27 cellular contexts compared by ENCODE assay signal in the genomic region with DNA sequence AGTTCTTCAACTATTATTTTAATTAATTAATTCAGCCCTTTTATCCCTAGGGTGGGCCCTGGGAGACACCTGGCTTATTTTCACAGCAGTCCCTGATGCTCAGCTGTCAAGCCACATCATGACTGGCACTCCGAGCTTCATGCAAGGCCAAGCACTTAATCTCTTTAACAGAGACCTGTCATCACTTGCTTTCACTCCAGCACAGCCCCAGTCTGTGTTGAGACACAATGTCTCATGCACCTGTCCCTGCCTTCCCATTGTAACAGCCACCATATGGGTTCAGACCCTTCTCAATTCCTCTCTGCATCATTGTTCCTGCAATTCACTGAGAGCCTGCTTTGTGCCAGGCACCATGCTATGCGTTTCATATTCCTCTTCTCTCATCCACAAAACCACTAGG.
DNase-seq lines count a peak whose midpoint lies in the region; ATAC-seq and TF ChIP-seq lines count a peak whose summit lies in the region.
"Had no signal": no experiment of that assay in that cellular context is flagged by ENCODE, and none has a peak within 500 bp of the region (broad histone marks: within the 10 kb centered on the region; RNA-seq: fewer than 3 reads in every experiment).

No MANE protein-coding gene starts in this region.

- DNase-seq in DMS53 (lab: John Stamatoyannopoulos, UW) = peak; percentile 50
- no peak for DNase-seq in DMS53 treated with DMSO at 0.1 percent for 48 hours (lab: John Stamatoyannopoulos, UW; ENCODE audit: unreplicated experiment)
- DNase-seq in NCI-H128 (lab: John Stamatoyannopoulos, UW; ENCODE audit: unreplicated experiment) = peak; percentile 47
- DNase-seq in NCI-H69 (lab: John Stamatoyannopoulos, UW) = peak; percentile 15
- no peak for DNase-seq in endodermal cell
- DNase-seq in gastrocnemius medialis = no peak
- no peak for DNase-seq in COLO829 (ENCODE audit: low spot score)
- DNase-seq: 8988T; activated CD4-positive, CD25-positive, alpha-beta regulatory T cell treated with anti-CD3 and anti-CD28 coated beads, Interleukin-2, amount 50 U/mL, for 72 hours; activated CD8-positive, alpha-beta T cell treated with anti-CD3 and anti-CD28 coated beads, Interleukin-2, amount 10 ng/mL, durations not matched to agents 7 days and 5 days; activated gamma-delta T cell; CD4-positive, alpha-beta T cell; DMS79; GF-D8; glutamatergic neuron; H9; kidney glomerular epithelial cell; NCI-H187 treated with DMSO at 0.1 percent for 48 hours; nucleus accumbens; PC-9; stimulated activated CD4-positive, alpha-beta T cell treated with anti-CD3 and anti-CD28 coated beads, Interleukin-2, amount 100 ng/mL, for 24 hours; T-helper 1 cell had no signal

- 70 to 74% methylated on average over 1 to 2 of the region's 2 CpGs for WGBS in endodermal cell (ENCODE audit: insufficient coverage in 1 of 2, insufficient read length in 1 of 2), 2 experiments

- ATAC-seq in gastrocnemius medialis (no peak), GM18868 (IDR thresholded peaks at IDR 0.05; ENCODE audit: unreplicated experiment) (no peak)
- ATAC-seq: activated CD8-positive, alpha-beta T cell treated with anti-CD3 and anti-CD28 coated beads, Interleukin-2, amount 10 ng/mL, durations not matched to agents 7 days and 5 days had no signal

- no peaks in the 10 kb centered on the region for H3K4me1 ChIP-seq in endodermal cell (ENCODE audit: control insufficient read depth, insufficient read depth, low read length)
- H3K4me1 ChIP-seq in gastrocnemius medialis = no peaks in the 10 kb centered on the region

- intact Hi-C loops in gastrocnemius medialis (cut with DNase I; ENCODE audit: low total_unique reads) = no loop called here

- no peak overlapping the region for H3K4me3 Mint-ChIP-seq in endodermal cell
- H3K4me3 Mint-ChIP-seq: activated CD8-positive, alpha-beta T cell treated with anti-CD3 and anti-CD28 coated beads, Interleukin-2, amount 10 ng/mL, durations not matched to agents 7 days and 5 days; CD4-positive, alpha-beta T cell; central memory CD8-positive, alpha-beta T cell; H9; memory B cell had no signal

- H3K4me3 ChIP-seq in endodermal cell (ENCODE audit: low read length) (no peak overlapping the region), gastrocnemius medialis (no peak overlapping the region)
- H3K4me3 ChIP-seq: PC-9, smooth muscle cell had no signal

- in situ Hi-C loops in gastrocnemius medialis (cut with MboI; ENCODE audit: low sequenced_read_pairs in 4 of 4) = no loop called here

- H3K27me3 ChIP-seq in endodermal cell (ENCODE audit: control insufficient read depth, insufficient read depth, low read length, poor library complexity, severe bottlenecking) = peaks cover 53% of the 10 kb centered on the region
- no peaks in the 10 kb centered on the region for H3K27me3 ChIP-seq in gastrocnemius medialis

- TF ChIP-seq CTCF in endodermal cell (conservative IDR thresholded peaks at IDR 0.05) (no peak), gastrocnemius medialis (IDR thresholded peaks at IDR 0.05 in 4 of 5, conservative IDR thresholded peaks at IDR 0.05 in 1 of 5) (no peak)

- peaks cover 67% of the 10 kb centered on the region for H3K27me3 Mint-ChIP-seq in endodermal cell (ENCODE audit: insufficient read depth)
- H3K27me3 Mint-ChIP-seq: CD4-positive, alpha-beta T cell; central memory CD8-positive, alpha-beta T cell had no signal

- peak overlapping the region; percentile 74 for H3K27ac ChIP-seq in endodermal cell (ENCODE audit: low read depth, low read length)
- no peak overlapping the region for H3K27ac ChIP-seq in gastrocnemius medialis
- H3K27ac ChIP-seq: KMS-11, PC-9 had no signal

- H3K9me3 ChIP-seq in endodermal cell (ENCODE audit: control insufficient read depth, low read length) (no peaks in the 10 kb centered on the region), gastrocnemius medialis (no peaks in the 10 kb centered on the region)

- no peak overlapping the region for H3K27ac Mint-ChIP-seq in endodermal cell
- H3K27ac Mint-ChIP-seq: activated CD8-positive, alpha-beta T cell treated with anti-CD3 and anti-CD28 coated beads, Interleukin-2, amount 10 ng/mL, durations not matched to agents 7 days and 5 days; CD4-positive, alpha-beta T cell; H9; memory B cell had no signal

- H3K4me1 Mint-ChIP-seq in endodermal cell = peaks cover 9% of the 10 kb centered on the region
- H3K4me1 Mint-ChIP-seq: central memory CD8-positive, alpha-beta T cell; memory B cell had no signal

- no peaks in the 10 kb centered on the region for H3K36me3 Mint-ChIP-seq in endodermal cell (ENCODE audit: low read depth)
- H3K36me3 Mint-ChIP-seq: memory B cell had no signal

- no peak for TF ChIP-seq POLR2A in gastrocnemius medialis (IDR thresholded peaks at IDR 0.05)

- no peaks in the 10 kb centered on the region for H3K36me3 ChIP-seq in endodermal cell (ENCODE audit: control insufficient read depth, insufficient read depth, low read length)
- H3K36me3 ChIP-seq in gastrocnemius medialis = no peaks in the 10 kb centered on the region

- no peak overlapping the region for H3K9ac ChIP-seq in endodermal cell (ENCODE audit: extremely low read depth, low read length, poor library complexity, severe bottlenecking)
- H3K9ac ChIP-seq: KMS-11 had no signal

- H3K9me3 Mint-ChIP-seq in endodermal cell = no peaks in the 10 kb centered on the region
- H3K9me3 Mint-ChIP-seq: CD4-positive, alpha-beta T cell; H9; memory B cell had no signal

Comparison
In these comparisons a context has a peak if more than half of its experiments do, and no peak if none do; other contexts are left out.
1. DNase-seq: peak in DMS53 (single experiment), NCI-H128 (single experiment) and NCI-H69 (single experiment); none in DMS53 treated with DMSO at 0.1 percent for 48 hours (single experiment), endodermal cell (single experiment), gastrocnemius medialis (0 of 2) and COLO829 (single experiment).